Comparison of ENCODE assay signal across 23 cellular contexts in genomic region chr3:42827654-42828053, GRCh38. TPM values are rescaled to one million over a fixed set of nuclear protein-coding genes. Genes with fewer than 3 reads are reported as not detected.
DNase-seq lines count a peak whose midpoint lies in the region; ATAC-seq, FAIRE-seq and TF ChIP-seq lines count a peak whose summit lies in the region.
"Had no signal": no experiment of that assay in that cellular context is flagged by ENCODE, and none has a peak within 500 bp of the region (broad histone marks: within the 10 kb centered on the region; RNA-seq: fewer than 3 reads in every experiment).

No MANE protein-coding gene starts in this region.

- peak; percentile 1 for DNase-seq in adipocyte (ENCODE audit: low read depth)
- no peak for DNase-seq in epithelial cell of prostate (ENCODE audit: low read depth, low spot score)
- DNase-seq in mucosa of descending colon: peak in 2 of 3 donors; percentile 68 to 83
- no peak for DNase-seq in smooth muscle cell (lab: John Stamatoyannopoulos, UW; ENCODE audit: unreplicated experiment)
- no peak for DNase-seq in stimulated activated CD4-positive, alpha-beta T cell treated with anti-CD3 and anti-CD28 coated beads, Interleukin-4, amount 100 ng/mL, for 4 hours
- DNase-seq in NCI-H774 (lab: John Stamatoyannopoulos, UW): no peak
- DNase-seq in frontal cortex (ENCODE audit: low spot score in 2 of 2): no peak
- DNase-seq in HuH-7.5 (ENCODE audit: low spot score): no peak
- DNase-seq: ACHN, AML-193, COR-L47, GF-D8, H7, Karpas-422, NCI-H1105 treated with DMSO at 0.1 percent for 48 hours, NCI-H187, NCI-H2171, NCI-H446 treated with DMSO at 0.1 percent for 48 hours, NCI-H748 treated with DMSO at 0.1 percent for 48 hours had no signal

- H3K4me2 ChIP-seq in smooth muscle cell: peak overlapping the region; percentile 41

- FAIRE-seq in frontal cortex (lab: Jason Lieb, UNC): no peak
- FAIRE-seq: GM12891, GM18507 had no signal

- no peaks in the 10 kb centered on the region for H3K9me3 ChIP-seq in adipocyte (ENCODE audit: control insufficient read depth, low read length)
- H3K9me3 ChIP-seq in mucosa of descending colon: no peaks in the 10 kb centered on the region
- no peaks in the 10 kb centered on the region for H3K9me3 ChIP-seq in smooth muscle cell (replicated peaks; ENCODE audit: low read depth)

- H3K27ac ChIP-seq in epithelial cell of prostate (peak overlapping the region; percentile 55), smooth muscle cell (ENCODE audit: low read depth) (peak overlapping the region; percentile 85)

- no peaks in the 10 kb centered on the region for H3K79me2 ChIP-seq in smooth muscle cell (ENCODE audit: low read depth)

- H3K4me3 ChIP-seq in adipocyte (ENCODE audit: low read length): no peak overlapping the region
- H3K4me3 ChIP-seq in mucosa of descending colon: no peak overlapping the region
- H3K4me3 ChIP-seq in smooth muscle cell: no peak overlapping the region

- H3K36me3 ChIP-seq in adipocyte (ENCODE audit: control insufficient read depth, insufficient read depth, low read length, severe bottlenecking) (no peaks in the 10 kb centered on the region), mucosa of descending colon (ENCODE audit: low read depth) (no peaks in the 10 kb centered on the region), smooth muscle cell (ENCODE audit: low read depth) (no peaks in the 10 kb centered on the region)

- peak; percentile 77 for ATAC-seq in mucosa of descending colon

- TF ChIP-seq CTCF in mucosa of descending colon (IDR thresholded peaks at IDR 0.05): no peak
- no peak for TF ChIP-seq CTCF in smooth muscle cell (IDR thresholded peaks at IDR 0.05; ENCODE audit: borderline replicate concordance, insufficient read depth, poor library complexity, severe bottlenecking)

- H3F3A ChIP-seq in smooth muscle cell (ENCODE audit: low read depth): peaks cover 5% of the 10 kb centered on the region

- intact Hi-C loops in mucosa of descending colon (cut with DNase I, micrococcal nuclease): no loop called here

- H3K9ac ChIP-seq in adipocyte (ENCODE audit: low read length) (no peak overlapping the region), smooth muscle cell (ENCODE audit: low read depth) (no peak overlapping the region)

- H3K27me3 ChIP-seq in adipocyte (replicated peaks; ENCODE audit: control insufficient read depth, insufficient read depth, low read length) (no peaks in the 10 kb centered on the region), smooth muscle cell (ENCODE audit: low read depth) (no peaks in the 10 kb centered on the region)

- WGBS in smooth muscle cell (ENCODE audit: low lambda C conversion rate): 46% methylated on average over 4 of the region's 4 CpGs

- H4K20me1 ChIP-seq in smooth muscle cell (ENCODE audit: low read depth): no peaks in the 10 kb centered on the region

- H2AFZ ChIP-seq in smooth muscle cell (ENCODE audit: low read depth): no peak overlapping the region

- H3K4me1 ChIP-seq in adipocyte (ENCODE audit: control insufficient read depth, insufficient read depth, low read length) (peaks cover 77% of the 10 kb centered on the region), mucosa of descending colon (ENCODE audit: low read depth) (peaks cover 20% of the 10 kb centered on the region), smooth muscle cell (ENCODE audit: low read depth) (peaks cover 29% of the 10 kb centered on the region)

RNA-seq across cellular contexts. Expression of gene ACKR2, which starts 18.4 kb away (rescaled TPM):
- total RNA-seq in mucosa of descending colon (10 to 100 TPM in 2 of 3 donors, 1 to 10 TPM in 1; 4.7 to 13.1 (median 10.4) TPM), smooth muscle cell (5.6 and 17.2 TPM in 2 replicates), frontal cortex (not detected)
- 1.1 and 7.0 TPM in 2 replicates for polyA plus RNA-seq in smooth muscle cell
- total RNA-seq: H7, SK-MEL-5 had no signal

RNA-seq across cellular contexts. Expression of gene HIGD1A, which starts 23.4 kb away (rescaled TPM):
- total RNA-seq in mucosa of descending colon (100 to 1,000 TPM; 174 to 468 (median 368) TPM), smooth muscle cell (322 and 339 TPM in 2 replicates), frontal cortex (127 TPM)
- polyA plus RNA-seq in smooth muscle cell: 159 and 297 TPM in 2 replicates

RNA-seq across cellular contexts. Expression of gene CYP8B1, which starts 48.0 kb away (rescaled TPM):
- total RNA-seq in mucosa of descending colon: not detected
- not detected in 2 replicates for total RNA-seq in smooth muscle cell
- not detected in 2 replicates for polyA plus RNA-seq in smooth muscle cell
- not detected for total RNA-seq in frontal cortex
- total RNA-seq: Daoy, H7, SK-MEL-5 had no signal

RNA-seq across cellular contexts. Expression of gene CCDC13, which starts 54.6 kb away (rescaled TPM):
- total RNA-seq in mucosa of descending colon (1 to 10 TPM; 2.2 to 3.3 (median 3.0) TPM), smooth muscle cell (not detected in 2 replicates), frontal cortex (2.4 TPM)
- polyA plus RNA-seq in smooth muscle cell: 0.48 TPM in 1 of 2 replicates, not detected in the other

Comparison
In these comparisons a context has a peak if more than half of its experiments do, and no peak if none do; other contexts are left out.
1. DNase-seq: peak in adipocyte (single experiment) and mucosa of descending colon (2 of 3); none in epithelial cell of prostate (single experiment), smooth muscle cell (single experiment), stimulated activated CD4-positive, alpha-beta T cell treated with anti-CD3 and anti-CD28 coated beads, Interleukin-4, amount 100 ng/mL, for 4 hours (0 of 2), NCI-H774 (single experiment), frontal cortex (0 of 2) and HuH-7.5 (single experiment).